20 cellular contexts compared by ENCODE assay signal in genomic region chr6:7769702-7770101, GRCh38. TPM values are rescaled to one million over a fixed set of nuclear protein-coding genes. Genes with fewer than 3 reads are reported as not detected.
DNase-seq lines count a peak whose midpoint lies in the region; ATAC-seq, FAIRE-seq and TF ChIP-seq lines count a peak whose summit lies in the region.
"Had no signal": no experiment of that assay in that cellular context is flagged by ENCODE, and none has a peak within 500 bp of the region (broad histone marks: within the 10 kb centered on the region; RNA-seq: fewer than 3 reads in every experiment).

No MANE protein-coding gene starts in this region.

- H3K9me3 ChIP-seq in breast epithelium (no peaks in the 10 kb centered on the region), PC-3 (ENCODE audit: low read length) (no peaks in the 10 kb centered on the region)
- H3K9me3 ChIP-seq: mucosa of descending colon had no signal

- H4K20me1 ChIP-seq in PC-3 (ENCODE audit: low read length): no peaks in the 10 kb centered on the region

- H3K27me3 ChIP-seq in breast epithelium (no peaks in the 10 kb centered on the region), PC-3 (ENCODE audit: low read length) (no peaks in the 10 kb centered on the region)

- H3K4me1 Mint-ChIP-seq in MCF 10A (ENCODE audit: insufficient read depth, unreplicated experiment): peaks cover 5% of the 10 kb centered on the region
- H3K4me1 Mint-ChIP-seq: CD8-positive, alpha-beta memory T cell had no signal

- H3K79me2 ChIP-seq in PC-3 (ENCODE audit: low read length): no peaks in the 10 kb centered on the region

- no peaks in the 10 kb centered on the region for H3K36me3 Mint-ChIP-seq in MCF 10A (ENCODE audit: insufficient read depth, unreplicated experiment)
- H3K36me3 Mint-ChIP-seq: activated naive CD8-positive, alpha-beta T cell treated with anti-CD3 and anti-CD28 coated beads for 36 hours; CD8-positive, alpha-beta memory T cell had no signal

- FAIRE-seq in urothelium cell line (lab: Jason Lieb, UNC) (no peak), GM19239 (lab: Jason Lieb, UNC) (no peak)
- FAIRE-seq: A204.1 had no signal

- intact Hi-C loops in MCF 10A (cut with micrococcal nuclease) (no loop called here), breast epithelium (cut with DNase I; ENCODE audit: low total_unique reads) (loop anchor here (10.0 kb wide), 1 partner anchor 1435 kb away; no protein-coding TSS in a partner anchor), PC-3 (cut with micrococcal nuclease) (loop anchor here (5.0 kb wide), 1 partner anchor 37 kb away; no protein-coding TSS in a partner anchor)

- H3K36me3 ChIP-seq in breast epithelium (no peaks in the 10 kb centered on the region), PC-3 (ENCODE audit: low read depth, low read length) (no peaks in the 10 kb centered on the region)

- H3K27ac ChIP-seq in breast epithelium (no peak overlapping the region), PC-3 (ENCODE audit: low read length) (0 out of 2 replicates have a peak overlapping the region, but pooled peaks have one; percentile 3)

- no peak overlapping the region for H2AFZ ChIP-seq in PC-3 (ENCODE audit: low read length)

- peak; percentile 68 for ATAC-seq in PC-3
- ATAC-seq in HG03442 (IDR thresholded peaks at IDR 0.05; ENCODE audit: unreplicated experiment): no peak
- no peak for ATAC-seq in GM21390 (IDR thresholded peaks at IDR 0.05; ENCODE audit: unreplicated experiment)
- ATAC-seq: activated T-cell treated with anti-CD3 and anti-CD28 coated beads, Interleukin-2, amount 50 U/mL, for 72 hours; left lobe of liver; mucosa of descending colon had no signal

- H3K4me2 ChIP-seq in PC-3 (ENCODE audit: low read length): peak overlapping the region; percentile 7; the same call in 1 of the 2 replicates

- no peaks in the 10 kb centered on the region for H3F3A ChIP-seq in PC-3 (ENCODE audit: low read length, unreplicated experiment)

- no peaks in the 10 kb centered on the region for H3K9me3 Mint-ChIP-seq in MCF 10A (ENCODE audit: unreplicated experiment)
- H3K9me3 Mint-ChIP-seq: activated naive CD8-positive, alpha-beta T cell treated with anti-CD3 and anti-CD28 coated beads for 36 hours; activated T-cell treated with anti-CD3 and anti-CD28 coated beads, Interleukin-2, amount 50 U/mL, for 72 hours; CD8-positive, alpha-beta memory T cell; stimulated activated naive CD8-positive, alpha-beta T cell treated with anti-CD3 and anti-CD28 coated beads, Interleukin-15, Interleukin-2, amounts not matched to agents 100 ng/mL and 50 ng/mL, for 24 hours; T-helper 1 cell treated with Interleukin-12 subunit alpha and Interleukin-12 subunit beta and Interleukin-4 antibody, amounts not matched to agents 30 μg/mL and 1 μg/mL, for 36 hours had no signal

- H3K27me3 Mint-ChIP-seq in MCF 10A (ENCODE audit: insufficient read depth, unreplicated experiment): peaks cover 19% of the 10 kb centered on the region

- peak; percentile 38 for DNase-seq in MCF 10A (ENCODE audit: unreplicated experiment)
- DNase-seq in breast epithelium (ENCODE audit: low spot score in 2 of 2): no peak
- peak; percentile 73 for DNase-seq in PC-3
- DNase-seq in dermis blood vessel endothelial cell: peak; percentile 44
- DNase-seq in urothelium cell line (ENCODE audit: low spot score): peak; percentile 38
- no peak for DNase-seq in GM19239 (ENCODE audit: insufficient read length, low spot score)
- DNase-seq: activated naive CD8-positive, alpha-beta T cell treated with anti-CD3 and anti-CD28 coated beads for 36 hours; activated T-cell treated with anti-CD3 and anti-CD28 coated beads, Interleukin-2, amount 50 U/mL, for 72 hours; CD8-positive, alpha-beta memory T cell; effector memory CD4-positive, alpha-beta T cell; Karpas-422; mucosa of descending colon; SHP77 treated with DMSO at 0.1 percent for 48 hours; trophoblast cell had no signal

- CTCF ChIA-PET in MCF 10A (lab: Yijun Ruan, JAX) (interaction anchor here (0.6 to 0.7 kb wide), 2 partner anchors 47 to 492 kb away, joined by 3 to 4 read pairs; no protein-coding TSS in a partner anchor), PC-3 (lab: Charles Lee) (no interaction called here)

- H3K27ac Mint-ChIP-seq in MCF 10A (ENCODE audit: low read depth, unreplicated experiment): no peak overlapping the region
- H3K27ac Mint-ChIP-seq: activated naive CD8-positive, alpha-beta T cell treated with anti-CD3 and anti-CD28 coated beads for 36 hours; activated T-cell treated with anti-CD3 and anti-CD28 coated beads, Interleukin-2, amount 50 U/mL, for 72 hours; CD8-positive, alpha-beta memory T cell; stimulated activated naive CD8-positive, alpha-beta T cell treated with anti-CD3 and anti-CD28 coated beads, Interleukin-15, Interleukin-2, amounts not matched to agents 100 ng/mL and 50 ng/mL, for 24 hours; T-helper 1 cell treated with Interleukin-12 subunit alpha and Interleukin-12 subunit beta and Interleukin-4 antibody, amounts not matched to agents 30 μg/mL and 1 μg/mL, for 36 hours had no signal

- TF ChIP-seq POLR2A in breast epithelium (IDR thresholded peaks at IDR 0.05): no peak

- H3K9ac ChIP-seq in PC-3 (ENCODE audit: low read length): no peak overlapping the region

- H3K4me3 Mint-ChIP-seq in MCF 10A (ENCODE audit: unreplicated experiment): no peak overlapping the region
- H3K4me3 Mint-ChIP-seq: activated naive CD8-positive, alpha-beta T cell treated with anti-CD3 and anti-CD28 coated beads for 36 hours; activated T-cell treated with anti-CD3 and anti-CD28 coated beads, Interleukin-2, amount 50 U/mL, for 72 hours; CD8-positive, alpha-beta memory T cell; stimulated activated naive CD8-positive, alpha-beta T cell treated with anti-CD3 and anti-CD28 coated beads, Interleukin-15, Interleukin-2, amounts not matched to agents 100 ng/mL and 50 ng/mL, for 24 hours; T-helper 1 cell treated with Interleukin-12 subunit alpha and Interleukin-12 subunit beta and Interleukin-4 antibody, amounts not matched to agents 30 μg/mL and 1 μg/mL, for 36 hours had no signal

- H3K4me1 ChIP-seq in breast epithelium: no peaks in the 10 kb centered on the region
- H3K4me1 ChIP-seq in PC-3 (ENCODE audit: insufficient read depth, low read length): peaks cover 25% of the 10 kb centered on the region

- BruUV-seq in MCF 10A (replicated peaks; lab: Mats Ljungman, UMichigan) (no TSS peak), PC-3 (replicated peaks; lab: Mats Ljungman, UMichigan) (no TSS peak)

- H3K9me2 ChIP-seq in PC-3 (replicated peaks; ENCODE audit: low read length): no peaks in the 10 kb centered on the region

- POLR2A ChIA-PET in MCF 10A (lab: Yijun Ruan, JAX): interaction anchor here (0.8 to 0.9 kb wide), 2 partner anchors 9 to 71 kb away, joined by 3 read pairs; no protein-coding TSS in a partner anchor
- POLR2A ChIA-PET in PC-3 (lab: Charles Lee; ENCODE audit: unreplicated experiment): interaction anchor here (0.6 kb wide), 1 partner anchor 1094 kb away, joined by 3 read pairs; no protein-coding TSS in a partner anchor

- H3K4me3 ChIP-seq in breast epithelium: no peak overlapping the region
- H3K4me3 ChIP-seq in PC-3 (ENCODE audit: low read length): no peak overlapping the region
- H3K4me3 ChIP-seq: mucosa of descending colon had no signal

- TF ChIP-seq CTCF in MCF 10A (IDR thresholded peaks at IDR 0.05; ENCODE audit: unreplicated experiment) (no peak), breast epithelium (IDR thresholded peaks at IDR 0.05) (no peak), PC-3 (conservative IDR thresholded peaks at IDR 0.05; ENCODE audit: low read depth, low read length) (no peak)

RNA-seq across cellular contexts. Expression of gene BMP6, which starts 43.8 kb away (rescaled TPM):
- 0.12 and 0.56 TPM in 2 replicates for total RNA-seq in MCF 10A (2022)
- 10 to 100 TPM in 1 of 3 donors, 1 to 10 TPM in 2; 3.5 to 11.1 (median 6.2) TPM for total RNA-seq in breast epithelium
- 0.15 and 1.3 TPM in 2 replicates for total RNA-seq in PC-3 (2014; rRNA removed)
- total RNA-seq in dermis blood vessel endothelial cell: 234 TPM in 2 replicates
- total RNA-seq: activated naive CD8-positive, alpha-beta T cell treated with anti-CD3 and anti-CD28 coated beads for 36 hours; CD8-positive, alpha-beta memory T cell had no signal

Comparison
In these comparisons a context has a peak if more than half of its experiments do, and no peak if none do; other contexts are left out.
1. DNase-seq: peak in MCF 10A (single experiment), PC-3 (single experiment), dermis blood vessel endothelial cell (single experiment) and urothelium cell line (single experiment); none in breast epithelium (0 of 2) and GM19239 (single experiment).
2. RNA of gene BMP6, which starts 43.8 kb away (total RNA-seq): 234 TPM in dermis blood vessel endothelial cell; 3.5 to 11.1 TPM in breast epithelium, 0.15 to 1.3 TPM in PC-3 and 0.12 to 0.56 TPM in MCF 10A; every median in the first group is over 10 times any median in the second.